In the genomic region with DNA sequence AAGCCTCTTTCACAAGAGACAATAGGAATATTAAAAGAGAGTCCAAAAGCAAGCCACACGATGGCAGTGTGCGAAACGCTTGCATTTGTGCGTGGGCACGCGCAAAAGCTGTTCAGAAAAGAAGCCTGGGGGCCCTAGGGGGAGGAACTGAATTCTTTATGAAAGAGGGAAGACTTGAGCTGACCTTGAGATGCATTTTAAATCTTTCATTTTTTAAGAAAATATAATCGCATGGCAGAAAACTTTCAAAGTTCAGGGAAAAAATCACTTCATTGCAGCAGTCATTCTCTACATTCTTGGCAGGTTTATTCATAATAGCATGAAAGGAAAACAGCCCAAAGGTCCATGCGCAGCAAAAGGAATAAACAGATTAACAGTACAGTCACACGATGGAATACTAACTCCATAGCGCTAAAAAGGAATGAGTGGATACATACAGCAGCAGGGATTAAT, we compare ENCODE assay signal across 10 cellular contexts.
DNase-seq lines count a peak whose midpoint lies in the region; ATAC-seq and TF ChIP-seq lines count a peak whose summit lies in the region.
"Had no signal": no experiment of that assay in that cellular context is flagged by ENCODE, and none has a peak within 500 bp of the region (broad histone marks: within the 10 kb centered on the region; RNA-seq: fewer than 3 reads in every experiment).

No MANE protein-coding gene starts in this region.

- ATAC-seq in HG03457 (IDR thresholded peaks at IDR 0.05; ENCODE audit: unreplicated experiment), result no peak

- H3K27ac ChIP-seq in 22Rv1, result no peak overlapping the region
- H3K27ac ChIP-seq: prostate gland had no signal

- TF ChIP-seq CTCF in 22Rv1 (IDR thresholded peaks at IDR 0.05), result peak; percentile 43; the same call in 1 of the 2 replicates

- DNase-seq in HPDE6-E6E7 (ENCODE audit: extremely low spot score) (peak; percentile 2), cerebellar cortex (ENCODE audit: low spot score) (peak; percentile 5), medulla oblongata (ENCODE audit: extremely low spot score) (peak; percentile 66), NCI-H446 (lab: John Stamatoyannopoulos, UW) (no peak), NCI-H2171 treated with DMSO at 0.1 percent for 48 hours (lab: John Stamatoyannopoulos, UW) (no peak), NCI-H187 treated with DMSO at 0.1 percent for 48 hours (lab: John Stamatoyannopoulos, UW) (no peak)
- DNase-seq: CD4-positive, alpha-beta T cell had no signal

Comparison
In these comparisons a context has a peak if more than half of its experiments do, and no peak if none do; other contexts are left out.
1. DNase-seq: peak in HPDE6-E6E7 (single experiment), cerebellar cortex (single experiment) and medulla oblongata (single experiment); none in NCI-H446 (0 of 2), NCI-H2171 treated with DMSO at 0.1 percent for 48 hours (single experiment) and NCI-H187 treated with DMSO at 0.1 percent for 48 hours (single experiment).